Comparison of ENCODE assay signal across 31 cellular contexts in the genomic region with DNA sequence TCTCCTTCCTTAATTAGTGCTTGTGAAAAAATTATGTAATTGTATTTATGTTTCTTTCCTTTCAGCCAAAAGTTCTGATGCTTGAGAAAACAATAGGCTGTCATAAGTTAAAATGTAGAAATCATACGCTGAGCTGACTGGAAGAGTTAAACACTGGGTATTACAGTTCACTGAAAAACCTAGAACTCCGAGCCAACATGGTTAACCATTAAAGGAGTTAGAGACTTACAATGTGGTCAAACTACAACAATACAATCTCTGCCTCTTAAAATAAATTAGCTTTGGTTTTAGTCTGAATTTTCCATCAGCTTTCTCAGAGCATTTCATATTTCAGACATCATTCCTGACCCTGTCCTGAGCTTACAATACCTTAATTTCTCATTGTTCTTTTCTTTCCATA.
A peak's percentile ranks its signal among the peaks of the same experiment; 100 is the strongest.
DNase-seq lines count a peak whose midpoint lies in the region; ATAC-seq, FAIRE-seq and TF ChIP-seq lines count a peak whose summit lies in the region.
"Had no signal": no experiment of that assay in that cellular context is flagged by ENCODE, and none has a peak within 500 bp of the region (broad histone marks: within the 10 kb centered on the region; RNA-seq: fewer than 3 reads in every experiment).

No MANE protein-coding gene starts in this region.

- H2AFZ ChIP-seq in hepatocyte: peak overlapping the region; percentile 26

- no peak overlapping the region for H3K27ac Mint-ChIP-seq in activated CD4-positive, alpha-beta T cell treated with anti-CD3 and anti-CD28 coated beads, Interleukin-2, amount 10 ng/mL, durations not matched to agents 24 days and 14 days
- H3K27ac Mint-ChIP-seq in activated CD8-positive, alpha-beta memory T cell treated with anti-CD3 and anti-CD28 coated beads, Interleukin-2, amount 10 ng/mL, durations not matched to agents 7 days and 5 days: no peak overlapping the region
- H3K27ac Mint-ChIP-seq: activated CD8-positive, alpha-beta T cell treated with anti-CD3 and anti-CD28 coated beads for 36 hours; activated naive CD8-positive, alpha-beta T cell treated with anti-CD3 and anti-CD28 coated beads for 36 hours; activated T-helper 2 cell treated with anti-CD3 and anti-CD28 coated beads, Interferon-gamma antibody, Interleukin-2, Interleukin-4, amounts not matched to agents 10 μg/mL and 5 μg/mL and 100 μg/mL, durations not matched to agents 14 hours and 24 hours and 36 hours; CD4-positive, alpha-beta memory T cell; stimulated activated naive CD8-positive, alpha-beta T cell treated with anti-CD3 and anti-CD28 coated beads, Interleukin-15, amount 100 ng/mL, for 72 hours had no signal

- TF ChIP-seq CTCF in hepatocyte (IDR thresholded peaks at IDR 0.05; ENCODE audit: poor library complexity): no peak
- TF ChIP-seq CTCF in pancreas (IDR thresholded peaks at IDR 0.05): no peak

- no peaks in the 10 kb centered on the region for H3K4me1 Mint-ChIP-seq in activated CD4-positive, alpha-beta T cell treated with anti-CD3 and anti-CD28 coated beads, Interleukin-2, amount 10 ng/mL, durations not matched to agents 24 days and 14 days
- H3K4me1 Mint-ChIP-seq in activated CD8-positive, alpha-beta memory T cell treated with anti-CD3 and anti-CD28 coated beads, Interleukin-2, amount 10 ng/mL, durations not matched to agents 7 days and 5 days: no peaks in the 10 kb centered on the region
- H3K4me1 Mint-ChIP-seq: activated naive CD8-positive, alpha-beta T cell treated with anti-CD3 and anti-CD28 coated beads for 36 hours; CD4-positive, alpha-beta memory T cell; stimulated activated naive CD8-positive, alpha-beta T cell treated with anti-CD3 and anti-CD28 coated beads, Interleukin-15, amount 100 ng/mL, for 72 hours had no signal

- H3K4me3 ChIP-seq in hepatocyte: no peak overlapping the region
- H3K4me3 ChIP-seq in pancreas: no peak overlapping the region
- H3K4me3 ChIP-seq: GM12878, MG63, upper lobe of right lung had no signal

- H3K27me3 ChIP-seq in hepatocyte (no peaks in the 10 kb centered on the region), pancreas (no peaks in the 10 kb centered on the region)
- H3K27me3 ChIP-seq: MG63, upper lobe of right lung had no signal

- H3K79me2 ChIP-seq in hepatocyte: no peaks in the 10 kb centered on the region

- H3K9me2 ChIP-seq in hepatocyte (replicated peaks; ENCODE audit: insufficient read depth): no peaks in the 10 kb centered on the region

- no peaks in the 10 kb centered on the region for H3K27me3 Mint-ChIP-seq in activated CD4-positive, alpha-beta T cell treated with anti-CD3 and anti-CD28 coated beads, Interleukin-2, amount 10 ng/mL, durations not matched to agents 24 days and 14 days
- H3K27me3 Mint-ChIP-seq in activated CD8-positive, alpha-beta memory T cell treated with anti-CD3 and anti-CD28 coated beads, Interleukin-2, amount 10 ng/mL, durations not matched to agents 7 days and 5 days: no peaks in the 10 kb centered on the region
- H3K27me3 Mint-ChIP-seq: activated CD8-positive, alpha-beta T cell treated with anti-CD3 and anti-CD28 coated beads for 36 hours; activated naive CD8-positive, alpha-beta T cell treated with anti-CD3 and anti-CD28 coated beads for 36 hours had no signal

- intact Hi-C loops in activated CD4-positive, alpha-beta T cell treated with anti-CD3 and anti-CD28 coated beads, Interleukin-2, amount 10 ng/mL, durations not matched to agents 24 days and 14 days (cut with micrococcal nuclease): no loop called here
- intact Hi-C loops in pancreas (cut with DNase I): no loop called here

- H3K9me3 Mint-ChIP-seq in activated CD4-positive, alpha-beta T cell treated with anti-CD3 and anti-CD28 coated beads, Interleukin-2, amount 10 ng/mL, durations not matched to agents 24 days and 14 days: no peaks in the 10 kb centered on the region
- H3K9me3 Mint-ChIP-seq in activated CD8-positive, alpha-beta memory T cell treated with anti-CD3 and anti-CD28 coated beads, Interleukin-2, amount 10 ng/mL, durations not matched to agents 7 days and 5 days (ENCODE audit: low read depth): no peaks in the 10 kb centered on the region
- H3K9me3 Mint-ChIP-seq: activated CD8-positive, alpha-beta T cell treated with anti-CD3 and anti-CD28 coated beads for 36 hours; activated naive CD8-positive, alpha-beta T cell treated with anti-CD3 and anti-CD28 coated beads for 36 hours; activated T-helper 2 cell treated with anti-CD3 and anti-CD28 coated beads, Interferon-gamma antibody, Interleukin-2, Interleukin-4, amounts not matched to agents 10 μg/mL and 5 μg/mL and 100 μg/mL, durations not matched to agents 14 hours and 24 hours and 36 hours; CD4-positive, alpha-beta memory T cell; stimulated activated naive CD8-positive, alpha-beta T cell treated with anti-CD3 and anti-CD28 coated beads, Interleukin-15, amount 100 ng/mL, for 72 hours had no signal

- peaks cover 10% of the 10 kb centered on the region for H3K4me1 ChIP-seq in hepatocyte (ENCODE audit: insufficient read depth)
- peaks cover 0 to 13% (median 10%) of the 10 kb centered on the region in 3 donors for H3K4me1 ChIP-seq in pancreas
- H3K4me1 ChIP-seq: upper lobe of right lung had no signal

- H3K4me3 Mint-ChIP-seq in activated CD4-positive, alpha-beta T cell treated with anti-CD3 and anti-CD28 coated beads, Interleukin-2, amount 10 ng/mL, durations not matched to agents 24 days and 14 days: no peak overlapping the region
- H3K4me3 Mint-ChIP-seq in activated CD8-positive, alpha-beta memory T cell treated with anti-CD3 and anti-CD28 coated beads, Interleukin-2, amount 10 ng/mL, durations not matched to agents 7 days and 5 days: no peak overlapping the region
- H3K4me3 Mint-ChIP-seq: activated CD8-positive, alpha-beta T cell treated with anti-CD3 and anti-CD28 coated beads for 36 hours; activated naive CD8-positive, alpha-beta T cell treated with anti-CD3 and anti-CD28 coated beads for 36 hours; CD4-positive, alpha-beta memory T cell; stimulated activated naive CD8-positive, alpha-beta T cell treated with anti-CD3 and anti-CD28 coated beads, Interleukin-15, amount 100 ng/mL, for 72 hours had no signal

- no peak for FAIRE-seq in pancreas (lab: Jason Lieb, UNC)
- FAIRE-seq: GM12878, HTR-8/SVneo, small intestine had no signal

- no peaks in the 10 kb centered on the region for H4K20me1 ChIP-seq in hepatocyte (ENCODE audit: insufficient read depth, poor library complexity, severe bottlenecking)

- H3K27ac ChIP-seq in hepatocyte (no peak overlapping the region), pancreas (no peak overlapping the region)
- H3K27ac ChIP-seq: 22Rv1, RWPE1, upper lobe of right lung had no signal

- CTCF ChIA-PET in activated CD8-positive, alpha-beta memory T cell treated with anti-CD3 and anti-CD28 coated beads, Interleukin-2, amount 10 ng/mL, durations not matched to agents 7 days and 5 days (lab: Charles Lee): no interaction called here

- peak; percentile 53 to 81 (median 72) for ATAC-seq in pancreas
- no peak for ATAC-seq in GM18870 (IDR thresholded peaks at IDR 0.05; ENCODE audit: unreplicated experiment)
- no peak for ATAC-seq in activated CD8-positive, alpha-beta memory T cell treated with anti-CD3 and anti-CD28 coated beads, Interleukin-2, amount 10 ng/mL, durations not matched to agents 7 days and 5 days
- ATAC-seq: activated CD8-positive, alpha-beta T cell treated with anti-CD3 and anti-CD28 coated beads for 36 hours; GM12878; stimulated activated naive CD8-positive, alpha-beta T cell treated with anti-CD3 and anti-CD28 coated beads, Interleukin-15, amount 100 ng/mL, for 72 hours; upper lobe of right lung had no signal

- DNase-seq in activated CD4-positive, alpha-beta T cell treated with anti-CD3 and anti-CD28 coated beads, Interleukin-2, amount 10 ng/mL, durations not matched to agents 24 days and 14 days: peak; percentile 3
- no peak for DNase-seq in activated CD4-positive, alpha-beta T cell treated with anti-CD3 and anti-CD28 coated beads, Interleukin-2, amount 50 U/mL, for 48 hours
- DNase-seq in hepatocyte (ENCODE audit: low spot score): no peak
- no peak for DNase-seq in pancreas
- DNase-seq in inferior parietal cortex (ENCODE audit: extremely low spot score): no peak
- no peak for DNase-seq in activated CD8-positive, alpha-beta memory T cell treated with anti-CD3 and anti-CD28 coated beads, Interleukin-2, amount 10 ng/mL, durations not matched to agents 7 days and 5 days
- DNase-seq in activated effector memory CD4-positive, alpha-beta T cell treated with anti-CD3 and anti-CD28 coated beads, Interleukin-2, amount 50 U/mL, for 16 hours: no peak
- DNase-seq: activated CD4-positive, CD25-positive, alpha-beta regulatory T cell treated with anti-CD3 and anti-CD28 coated beads, Interleukin-2, amount 50 U/mL, for 72 hours; activated CD8-positive, alpha-beta T cell treated with anti-CD3 and anti-CD28 coated beads for 36 hours; activated naive CD8-positive, alpha-beta T cell treated with anti-CD3 and anti-CD28 coated beads for 36 hours; AML-193; aorta; caudate nucleus; CD4-positive, alpha-beta memory T cell; dermis blood vessel endothelial cell; EL; glutamatergic neuron; KG1; MG63; NCI-H345; NCI-H774; small intestine; stimulated activated CD8-positive, alpha-beta memory T cell treated with anti-CD3 and anti-CD28 coated beads, Interleukin-4, amount 100 ng/mL, for 48 hours; stimulated activated naive CD8-positive, alpha-beta T cell treated with anti-CD3 and anti-CD28 coated beads, Interleukin-15, amount 100 ng/mL, for 72 hours; upper lobe of right lung had no signal

- H3K9me3 ChIP-seq in hepatocyte (ENCODE audit: low read depth) (no peaks in the 10 kb centered on the region), pancreas (no peaks in the 10 kb centered on the region)
- H3K9me3 ChIP-seq: MG63, upper lobe of right lung had no signal

- 67% methylated on average over 2 of the region's 2 CpGs for WGBS in hepatocyte (ENCODE audit: low lambda C conversion rate, missing lambda C conversion rate)
- WGBS in pancreas, 2 donors: 13% methylated on average over 2 of the region's 2 CpGs

- no peaks in the 10 kb centered on the region for H3K36me3 Mint-ChIP-seq in activated CD4-positive, alpha-beta T cell treated with anti-CD3 and anti-CD28 coated beads, Interleukin-2, amount 10 ng/mL, durations not matched to agents 24 days and 14 days (ENCODE audit: low read depth)
- no peaks in the 10 kb centered on the region for H3K36me3 Mint-ChIP-seq in activated CD8-positive, alpha-beta memory T cell treated with anti-CD3 and anti-CD28 coated beads, Interleukin-2, amount 10 ng/mL, durations not matched to agents 7 days and 5 days
- H3K36me3 Mint-ChIP-seq: activated naive CD8-positive, alpha-beta T cell treated with anti-CD3 and anti-CD28 coated beads for 36 hours; CD4-positive, alpha-beta memory T cell had no signal

- H3K36me3 ChIP-seq in hepatocyte (replicated peaks; ENCODE audit: insufficient read depth, low read depth): no peaks in the 10 kb centered on the region
- H3K36me3 ChIP-seq in pancreas: no peaks in the 10 kb centered on the region
- H3K36me3 ChIP-seq: upper lobe of right lung had no signal

- H3K4me2 ChIP-seq in hepatocyte: peak overlapping the region; percentile 27

Comparison
In these comparisons a context has a peak if more than half of its experiments do, and no peak if none do; other contexts are left out.
1. ATAC-seq: peak in pancreas (4 of 4); none in GM18870 (single experiment) and activated CD8-positive, alpha-beta memory T cell treated with anti-CD3 and anti-CD28 coated beads, Interleukin-2, amount 10 ng/mL, durations not matched to agents 7 days and 5 days (single experiment).